11 cellular contexts compared by ENCODE assay signal in genomic region chr18:39647627-39648502, GRCh38.
DNase-seq lines count a peak whose midpoint lies in the region; ATAC-seq and TF ChIP-seq lines count a peak whose summit lies in the region.
"Had no signal": no experiment of that assay in that cellular context is flagged by ENCODE, and none has a peak within 500 bp of the region (broad histone marks: within the 10 kb centered on the region; RNA-seq: fewer than 3 reads in every experiment).

No MANE protein-coding gene starts in this region.

- ATAC-seq in HG02852 (IDR thresholded peaks at IDR 0.05; ENCODE audit: unreplicated experiment): no peak
- no peak for ATAC-seq in GM18867 (IDR thresholded peaks at IDR 0.05; ENCODE audit: unreplicated experiment)
- ATAC-seq: body of pancreas had no signal

- H3K9me3 Mint-ChIP-seq in immature natural killer cell: peaks cover 5 to 26% (median 16%) of the 10 kb centered on the region in 6 donors
- no peaks in the 10 kb centered on the region for H3K9me3 Mint-ChIP-seq in progenitor cell of endocrine pancreas (ENCODE audit: low read depth)

- no peaks in the 10 kb centered on the region for H3K4me1 ChIP-seq in OCI-LY3 (ENCODE audit: low read length)
- H3K4me1 ChIP-seq: body of pancreas had no signal

- H3K27ac ChIP-seq in OCI-LY3 (ENCODE audit: low read length): no peak overlapping the region
- H3K27ac ChIP-seq: body of pancreas had no signal

- H3K27me3 ChIP-seq in OCI-LY3 (ENCODE audit: low read depth, low read length): no peaks in the 10 kb centered on the region
- H3K27me3 ChIP-seq: body of pancreas had no signal

- H3K27ac Mint-ChIP-seq in immature natural killer cell (no peak overlapping the region), progenitor cell of endocrine pancreas (no peak overlapping the region)
- H3K27ac Mint-ChIP-seq: activated B cell treated with CpG ODN at 0.5 μM for 24 hours had no signal

- H3K9ac ChIP-seq in OCI-LY3 (ENCODE audit: low read length): no peak overlapping the region

- H3K9me3 ChIP-seq in OCI-LY3 (ENCODE audit: insufficient read depth, low read length): no peaks in the 10 kb centered on the region
- H3K9me3 ChIP-seq: body of pancreas had no signal

- DNase-seq in AG08395 (ENCODE audit: low spot score) (peak; percentile 43), HFF-Myc (ENCODE audit: extremely low read depth, low read depth) (peak; percentile 35), foreskin fibroblast (peak; percentile 82 to 91), immature natural killer cell (no peak), progenitor cell of endocrine pancreas (ENCODE audit: low spot score, unreplicated experiment) (no peak)
- DNase-seq: activated B cell treated with CpG ODN at 0.5 μM for 24 hours, DND-41 had no signal

- no peaks in the 10 kb centered on the region for H3K79me2 ChIP-seq in OCI-LY3 (ENCODE audit: low read length)

- H3K4me1 Mint-ChIP-seq in immature natural killer cell: no peaks in the 10 kb centered on the region
- no peaks in the 10 kb centered on the region for H3K4me1 Mint-ChIP-seq in progenitor cell of endocrine pancreas (ENCODE audit: low read depth)
- H3K4me1 Mint-ChIP-seq: activated B cell treated with CpG ODN at 0.5 μM for 24 hours had no signal

- H3K27me3 Mint-ChIP-seq in immature natural killer cell (ENCODE audit: low read depth in 3 of 3) (peaks cover 0 to 1% (median 0%) of the 10 kb centered on the region in 3 donors), progenitor cell of endocrine pancreas (no peaks in the 10 kb centered on the region)
- H3K27me3 Mint-ChIP-seq: activated B cell treated with CpG ODN at 0.5 μM for 24 hours had no signal

- no peak overlapping the region for H3K4me3 Mint-ChIP-seq in immature natural killer cell
- no peak overlapping the region for H3K4me3 Mint-ChIP-seq in progenitor cell of endocrine pancreas (ENCODE audit: low read depth)
- H3K4me3 Mint-ChIP-seq: activated B cell treated with CpG ODN at 0.5 μM for 24 hours had no signal

- no peaks in the 10 kb centered on the region for H4K20me1 ChIP-seq in OCI-LY3 (ENCODE audit: insufficient read depth, low read length)

- H3K4me3 ChIP-seq in HFF-Myc (replicated peaks; ENCODE audit: low read depth, low read length): no peak overlapping the region
- no peak overlapping the region for H3K4me3 ChIP-seq in OCI-LY3 (ENCODE audit: low read length)
- H3K4me3 ChIP-seq in foreskin fibroblast (ENCODE audit: low read depth in 1 of 2, low read length in 2 of 2): no peak overlapping the region
- H3K4me3 ChIP-seq: body of pancreas had no signal

- H3K36me3 Mint-ChIP-seq in immature natural killer cell (no peaks in the 10 kb centered on the region), progenitor cell of endocrine pancreas (ENCODE audit: insufficient read depth) (no peaks in the 10 kb centered on the region)

- TF ChIP-seq CTCF in HFF-Myc (IDR thresholded peaks at IDR 0.05; ENCODE audit: low read depth, low read length, missing control alignments) (no peak), OCI-LY3 (IDR thresholded peaks at IDR 0.05; ENCODE audit: low read depth, low read length) (no peak), foreskin fibroblast (IDR thresholded peaks at IDR 0.05; ENCODE audit: low read depth, low read length) (no peak), progenitor cell of endocrine pancreas (IDR thresholded peaks at IDR 0.05; ENCODE audit: unreplicated experiment) (no peak)

- no peaks in the 10 kb centered on the region for H3K36me3 ChIP-seq in OCI-LY3 (replicated peaks; ENCODE audit: low read depth, low read length)

- no peak overlapping the region for H3K4me2 ChIP-seq in OCI-LY3 (ENCODE audit: low read length)

- H2AFZ ChIP-seq in OCI-LY3 (ENCODE audit: low read depth, low read length): peak overlapping the region; percentile 45; the same call in 1 of the 2 replicates

Comparison
In these comparisons a context has a peak if more than half of its experiments do, and no peak if none do; other contexts are left out.
1. DNase-seq: peak in AG08395 (single experiment), HFF-Myc (single experiment) and foreskin fibroblast (2 of 2); none in immature natural killer cell (0 of 3) and progenitor cell of endocrine pancreas (single experiment).